ENCODE assay signal across 8 cellular contexts in the genomic region with DNA sequence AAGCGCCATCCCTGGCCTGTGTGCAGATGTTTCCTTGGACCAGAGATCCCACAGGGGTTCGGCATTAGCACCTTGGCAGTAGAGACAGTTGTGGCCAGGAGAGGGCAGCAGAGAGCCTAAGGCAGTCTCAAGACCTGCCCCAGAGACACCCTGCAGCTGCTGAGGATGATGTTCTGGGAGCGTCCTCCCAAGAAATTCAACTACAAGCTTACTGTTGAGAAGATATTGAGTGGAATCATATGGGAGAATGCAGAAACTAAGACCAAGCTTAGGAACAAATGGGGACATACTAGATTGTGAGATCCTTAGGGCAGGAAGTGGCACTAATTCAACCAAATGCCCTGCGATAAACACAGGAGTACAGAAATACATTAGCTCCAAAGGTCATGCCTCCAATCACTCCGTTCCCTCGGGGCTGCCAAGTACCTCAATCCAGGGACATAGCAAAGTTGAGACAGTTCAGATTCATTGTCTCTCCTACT. TPM values are rescaled to one million over a fixed set of nuclear protein-coding genes. Genes with fewer than 3 reads are reported as not detected.
DNase-seq lines count a peak whose midpoint lies in the region; ATAC-seq and TF ChIP-seq lines count a peak whose summit lies in the region.

No MANE protein-coding gene starts in this region.

- no peaks in the 10 kb centered on the region for H3K27me3 Mint-ChIP-seq in activated T-cell treated with anti-CD3 and anti-CD28 coated beads, Interleukin-2, amount 50 U/mL, for 4 hours (ENCODE audit: low read depth)

- H3K79me2 ChIP-seq in PC-3 (ENCODE audit: low read length) (no peaks in the 10 kb centered on the region), fibroblast of lung (ENCODE audit: control insufficient read depth, insufficient read depth, low read length) (no peaks in the 10 kb centered on the region), neural cell (replicated peaks; ENCODE audit: insufficient read depth, low read length) (no peaks in the 10 kb centered on the region)

- TF ChIP-seq RAD21 in neural cell (conservative IDR thresholded peaks at IDR 0.05) = no peak

- TF ChIP-seq CTCF in PC-3 (conservative IDR thresholded peaks at IDR 0.05; ENCODE audit: low read depth, low read length) (peak; percentile 91), fibroblast of lung (conservative IDR thresholded peaks at IDR 0.05 in 1 of 2, IDR thresholded peaks at IDR 0.05 in 1 of 2; ENCODE audit: low read depth in 1 of 2, low read length in 2 of 2) (peak; percentile 87 to 99), neural cell (IDR thresholded peaks at IDR 0.05; ENCODE audit: poor library complexity, severe bottlenecking) (peak; percentile 38), stomach (IDR thresholded peaks at IDR 0.05) (peak in 5 of 7 experiments; percentile 69 to 88 (median 82))

- H3K4me2 ChIP-seq in PC-3 (ENCODE audit: low read length) (no peak overlapping the region), fibroblast of lung (ENCODE audit: extremely low read depth, insufficient read depth, low read length) (no peak overlapping the region), neural cell (ENCODE audit: low read length) (no peak overlapping the region)

- H3K9me2 ChIP-seq in PC-3 (replicated peaks; ENCODE audit: low read length) = no peaks in the 10 kb centered on the region
- H3K9me2 ChIP-seq in neural cell (ENCODE audit: insufficient read depth, low read length) = no peaks in the 10 kb centered on the region

- H3K9ac ChIP-seq in PC-3 (ENCODE audit: low read length) = no peak overlapping the region
- no peak overlapping the region for H3K9ac ChIP-seq in fibroblast of lung (ENCODE audit: insufficient read depth, low read length)
- H3K9ac ChIP-seq in neural cell (ENCODE audit: low read length) = no peak overlapping the region

- peaks cover 48% of the 10 kb centered on the region for H3K4me1 Mint-ChIP-seq in activated T-cell treated with anti-CD3 and anti-CD28 coated beads, Interleukin-2, amount 50 U/mL, for 4 hours (ENCODE audit: low read depth)

- H3K4me3 ChIP-seq in PC-3 (ENCODE audit: low read length) = no peak overlapping the region
- no peak overlapping the region for H3K4me3 ChIP-seq in fibroblast of lung (replicated peaks in 1 of 4; ENCODE audit: control extremely low read depth in 1 of 4, insufficient read depth in 1 of 4, low read depth in 3 of 4, low read length in 4 of 4)
- H3K4me3 ChIP-seq in neural cell (ENCODE audit: low read length) = no peak overlapping the region
- H3K4me3 ChIP-seq in stomach = no peak overlapping the region

- H3K36me3 Mint-ChIP-seq in activated T-cell treated with anti-CD3 and anti-CD28 coated beads, Interleukin-2, amount 50 U/mL, for 4 hours (ENCODE audit: insufficient read depth) = peaks cover 11% of the 10 kb centered on the region

- H3F3A ChIP-seq in PC-3 (ENCODE audit: low read length, unreplicated experiment) (no peaks in the 10 kb centered on the region), neural cell (ENCODE audit: insufficient read depth, low read length, poor library complexity, severe bottlenecking) (no peaks in the 10 kb centered on the region)

- 6 to 16% (median 11%) methylated on average over 6 of the region's 6 CpGs for WGBS in stomach, 5 donors

- H3K27ac ChIP-seq in PC-3 (ENCODE audit: low read length) = no peak overlapping the region
- no peak overlapping the region for H3K27ac ChIP-seq in fibroblast of lung (ENCODE audit: insufficient read depth, low read length)
- H3K27ac ChIP-seq in neural cell (ENCODE audit: low read length) = no peak overlapping the region
- no peak overlapping the region for H3K27ac ChIP-seq in stomach

- peak overlapping the region; percentile 47 for H3K4me3 Mint-ChIP-seq in activated T-cell treated with anti-CD3 and anti-CD28 coated beads, Interleukin-2, amount 50 U/mL, for 4 hours

- intact Hi-C loops in PC-3 (cut with micrococcal nuclease) = loop anchor here (2.0 to 5.0 kb wide), 2 partner anchors 25 to 160 kb away; no protein-coding TSS in a partner anchor
- intact Hi-C loops in stomach (cut with DNase I; ENCODE audit: low total_unique reads) = loop anchor here (10.0 kb wide), 1 partner anchor 167 kb away; no protein-coding TSS in a partner anchor

- H3K9me3 Mint-ChIP-seq in activated T-cell treated with anti-CD3 and anti-CD28 coated beads, Interleukin-2, amount 50 U/mL, for 4 hours = peaks cover under 1% of the 10 kb centered on the region

- TF ChIP-seq EP300 in neural cell (conservative IDR thresholded peaks at IDR 0.05; ENCODE audit: poor library complexity, severe bottlenecking) = no peak
- no peak for TF ChIP-seq EP300 in stomach (IDR thresholded peaks at IDR 0.05)

- no TSS peak for BruUV-seq in PC-3 (replicated peaks; lab: Mats Ljungman, UMichigan)

- no peaks in the 10 kb centered on the region for H3K9me3 ChIP-seq in PC-3 (ENCODE audit: low read length)
- no peaks in the 10 kb centered on the region for H3K9me3 ChIP-seq in fibroblast of lung (ENCODE audit: control insufficient read depth, insufficient read depth, low read depth, low read length)
- no peaks in the 10 kb centered on the region for H3K9me3 ChIP-seq in neural cell (ENCODE audit: low read length)
- no peaks in the 10 kb centered on the region for H3K9me3 ChIP-seq in stomach

- POLR2A ChIA-PET in PC-3 (lab: Charles Lee; ENCODE audit: unreplicated experiment) = interaction anchor here (0.6 kb wide), 1 partner anchor 16 kb away, joined by 4 read pairs; no protein-coding TSS in a partner anchor

- H2AFZ ChIP-seq in PC-3 (ENCODE audit: low read length) = no peak overlapping the region
- peak overlapping the region; percentile 25 for H2AFZ ChIP-seq in fibroblast of lung (ENCODE audit: low read length)
- no peak overlapping the region for H2AFZ ChIP-seq in neural cell (ENCODE audit: low read depth, low read length)

- H3K4me1 ChIP-seq in PC-3 (ENCODE audit: insufficient read depth, low read length) = peaks cover 13% of the 10 kb centered on the region
- no peaks in the 10 kb centered on the region for H3K4me1 ChIP-seq in fibroblast of lung (ENCODE audit: control insufficient read depth, extremely low read depth, insufficient read depth, low read length)
- H3K4me1 ChIP-seq in stomach = peaks cover 0 to 24% (median 18%) of the 10 kb centered on the region in 4 donors

- no peak for TF ChIP-seq POLR2A in stomach (IDR thresholded peaks at IDR 0.05)

- DNase-seq in DMS 273 treated with DMSO at 0.1 percent for 48 hours (lab: John Stamatoyannopoulos, UW) (peak; percentile 44), HT1080 (ENCODE audit: low read depth) (peak; percentile 68), PC-3 (peak; percentile 83), fibroblast of lung (ENCODE audit: low read depth in 2 of 2) (peak; percentile 45 to 74), stomach (peak; percentile 89)
- peak; percentile 93 for DNase-seq in activated T-cell treated with anti-CD3 and anti-CD28 coated beads, Interleukin-2, amount 50 U/mL, for 4 hours

- ATAC-seq in GM21447 (IDR thresholded peaks at IDR 0.05; ENCODE audit: unreplicated experiment) (peak; percentile 99), PC-3 (peak; percentile 89)
- peak; percentile 91 to 93 for ATAC-seq in activated T-cell treated with anti-CD3 and anti-CD28 coated beads, Interleukin-2, amount 50 U/mL, for 4 hours

- H3K36me3 ChIP-seq in PC-3 (ENCODE audit: low read depth, low read length) = no peaks in the 10 kb centered on the region
- H3K36me3 ChIP-seq in fibroblast of lung (ENCODE audit: control insufficient read depth, insufficient read depth, low read length) = no peaks in the 10 kb centered on the region
- H3K36me3 ChIP-seq in neural cell (ENCODE audit: insufficient read depth, low read length) = no peaks in the 10 kb centered on the region
- no peaks in the 10 kb centered on the region for H3K36me3 ChIP-seq in stomach

- CTCF ChIA-PET in PC-3 (lab: Charles Lee) = interaction anchor here (0.6 to 1.6 kb wide), 4 partner anchors 9 to 66 kb away, joined by 3 to 10 read pairs (median 6); no protein-coding TSS in a partner anchor

- H3K27me3 ChIP-seq in PC-3 (ENCODE audit: low read length) (no peaks in the 10 kb centered on the region), fibroblast of lung (ENCODE audit: control insufficient read depth, insufficient read depth, low read length) (no peaks in the 10 kb centered on the region), neural cell (ENCODE audit: insufficient read depth, low read depth, low read length) (no peaks in the 10 kb centered on the region), stomach (no peaks in the 10 kb centered on the region)

- H4K20me1 ChIP-seq in PC-3 (ENCODE audit: low read length) (no peaks in the 10 kb centered on the region), fibroblast of lung (ENCODE audit: control insufficient read depth, extremely low read depth, insufficient read depth, low read length) (no peaks in the 10 kb centered on the region), neural cell (ENCODE audit: insufficient read depth) (no peaks in the 10 kb centered on the region)

RNA-seq across cellular contexts. Expression of a gene that starts 2.0 kb away (rescaled TPM):
- total RNA-seq in HT1080 (2014; rRNA removed; shearing (Covaris generic)) = 0.03 and 0.06 TPM in 2 replicates
- 0.14 and 0.16 TPM in 2 replicates for polyA plus RNA-seq in HT1080 (2015; cell fraction: cytosol; rRNA removed)
- 0.28 and 1.2 TPM in 2 replicates for polyA plus RNA-seq in HT1080 (2015; cell fraction: nucleus; rRNA removed)
- total RNA-seq in PC-3 (2014; rRNA removed) (not detected in 2 replicates), fibroblast of lung (0.17 TPM in 1 of 2 replicates, not detected in the other), stomach (1 to 10 TPM in 1 of 5 donors, under 1 TPM in 1, not detected in 3; 0.58 to 5.7 TPM)
- 1 to 10 TPM in 1 of 3 donors, under 1 TPM in 2; 0.63 to 1.3 (median 0.81) TPM for total RNA-seq in activated T-cell treated with anti-CD3 and anti-CD28 coated beads, Interleukin-2, amount 50 U/mL, for 4 hours
- polyA plus RNA-seq in fibroblast of lung (not detected in 2 replicates), neural cell (not detected in 2 replicates), stomach (under 1 TPM in 1 of 3 donors, not detected in 2; 0.43 TPM)
- 0.03 and 0.07 TPM in 2 replicates for polyA plus RNA-seq in fibroblast of lung (2012)
- polyA minus RNA-seq in fibroblast of lung (ENCODE audit: low replicate concordance) (not detected in 2 replicates), neural cell (not detected in 2 replicates)

Comparison
In these comparisons a context has a peak if more than half of its experiments do, and no peak if none do; other contexts are left out.
1. CTCF ChIP-seq: peak in every context shown above with its lines; median percentile 93 in fibroblast of lung; 91 in PC-3; 82 in stomach; 38 in neural cell.